Comparison of ENCODE assay signal across 1 cellular context in the genomic region with DNA sequence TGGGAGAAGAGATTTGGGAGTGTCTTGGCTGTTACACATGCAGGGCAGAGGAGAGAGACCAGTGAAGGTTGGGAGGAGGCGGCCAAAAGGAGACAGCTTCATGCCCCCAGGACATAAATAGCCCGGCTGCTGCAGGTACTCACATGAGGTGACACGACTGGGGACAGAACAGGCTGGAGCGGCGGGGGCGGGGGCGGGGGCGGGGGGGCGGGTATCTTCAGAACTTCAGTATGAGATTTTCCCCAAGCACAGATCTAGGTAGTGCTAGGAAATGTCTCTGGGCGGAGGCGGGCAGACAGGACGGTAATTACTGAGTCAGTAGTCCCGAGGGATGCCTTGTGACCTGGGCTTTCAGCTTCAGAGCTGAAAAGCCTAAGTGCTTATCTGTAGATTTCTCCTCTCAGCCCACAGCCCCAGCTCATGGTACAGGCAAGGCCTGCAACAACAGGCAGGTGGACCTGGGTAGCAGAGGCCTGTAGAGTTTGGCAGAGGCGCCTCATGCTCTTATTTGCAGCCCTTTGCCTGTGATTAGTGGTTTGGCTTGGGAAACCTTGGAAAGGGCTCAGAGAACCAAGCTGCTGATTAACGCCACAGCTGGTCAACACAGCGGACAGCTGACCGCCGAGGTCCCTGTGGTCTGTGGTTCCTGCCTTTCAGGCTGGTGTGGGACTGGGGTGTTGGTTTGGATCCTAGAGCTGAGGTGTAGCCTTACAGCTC.
TF ChIP-seq lines count a peak whose summit lies in the region.

No MANE protein-coding gene starts in this region.

TF ChIP-seq in HEK293, 187 proteins besides CTCF, POLR2A, EP300 and RAD21 (continued from another document):
- TF ChIP-seq, protein P1, sequence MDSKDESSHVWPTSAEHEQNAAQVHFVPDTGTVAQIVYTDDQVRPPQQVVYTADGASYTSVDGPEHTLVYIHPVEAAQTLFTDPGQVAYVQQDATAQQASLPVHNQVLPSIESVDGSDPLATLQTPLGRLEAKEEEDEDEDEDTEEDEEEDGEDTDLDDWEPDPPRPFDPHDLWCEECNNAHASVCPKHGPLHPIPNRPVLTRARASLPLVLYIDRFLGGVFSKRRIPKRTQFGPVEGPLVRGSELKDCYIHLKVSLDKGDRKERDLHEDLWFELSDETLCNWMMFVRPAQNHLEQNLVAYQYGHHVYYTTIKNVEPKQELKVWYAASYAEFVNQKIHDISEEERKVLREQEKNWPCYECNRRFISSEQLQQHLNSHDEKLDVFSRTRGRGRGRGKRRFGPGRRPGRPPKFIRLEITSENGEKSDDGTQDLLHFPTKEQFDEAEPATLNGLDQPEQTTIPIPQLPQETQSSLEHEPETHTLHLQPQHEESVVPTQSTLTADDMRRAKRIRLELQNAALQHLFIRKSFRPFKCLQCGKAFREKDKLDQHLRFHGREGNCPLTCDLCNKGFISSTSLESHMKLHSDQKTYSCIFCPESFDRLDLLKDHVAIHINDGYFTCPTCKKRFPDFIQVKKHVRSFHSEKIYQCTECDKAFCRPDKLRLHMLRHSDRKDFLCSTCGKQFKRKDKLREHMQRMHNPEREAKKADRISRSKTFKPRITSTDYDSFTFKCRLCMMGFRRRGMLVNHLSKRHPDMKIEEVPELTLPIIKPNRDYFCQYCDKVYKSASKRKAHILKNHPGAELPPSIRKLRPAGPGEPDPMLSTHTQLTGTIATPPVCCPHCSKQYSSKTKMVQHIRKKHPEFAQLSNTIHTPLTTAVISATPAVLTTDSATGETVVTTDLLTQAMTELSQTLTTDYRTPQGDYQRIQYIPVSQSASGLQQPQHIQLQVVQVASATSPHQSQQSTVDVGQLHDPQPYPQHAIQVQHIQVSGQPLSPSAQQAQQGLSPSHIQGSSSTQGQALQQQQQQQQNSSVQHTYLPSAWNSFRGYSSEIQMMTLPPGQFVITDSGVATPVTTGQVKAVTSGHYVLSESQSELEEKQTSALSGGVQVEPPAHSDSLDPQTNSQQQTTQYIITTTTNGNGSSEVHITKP (tag by site-specific recombination; IDR thresholded peaks at IDR 0.05), result peak; percentile 52
- TF ChIP-seq EGR2 (tag by site-specific recombination; IDR thresholded peaks at IDR 0.05; ENCODE audit: low read depth), result 0 out of 2 replicates have a peak, but pooled peaks have one; percentile 10
- TF ChIP-seq ZNF239 (tag by site-specific recombination; IDR thresholded peaks at IDR 0.05), result peak; percentile 79
- TF ChIP-seq, protein P2, sequence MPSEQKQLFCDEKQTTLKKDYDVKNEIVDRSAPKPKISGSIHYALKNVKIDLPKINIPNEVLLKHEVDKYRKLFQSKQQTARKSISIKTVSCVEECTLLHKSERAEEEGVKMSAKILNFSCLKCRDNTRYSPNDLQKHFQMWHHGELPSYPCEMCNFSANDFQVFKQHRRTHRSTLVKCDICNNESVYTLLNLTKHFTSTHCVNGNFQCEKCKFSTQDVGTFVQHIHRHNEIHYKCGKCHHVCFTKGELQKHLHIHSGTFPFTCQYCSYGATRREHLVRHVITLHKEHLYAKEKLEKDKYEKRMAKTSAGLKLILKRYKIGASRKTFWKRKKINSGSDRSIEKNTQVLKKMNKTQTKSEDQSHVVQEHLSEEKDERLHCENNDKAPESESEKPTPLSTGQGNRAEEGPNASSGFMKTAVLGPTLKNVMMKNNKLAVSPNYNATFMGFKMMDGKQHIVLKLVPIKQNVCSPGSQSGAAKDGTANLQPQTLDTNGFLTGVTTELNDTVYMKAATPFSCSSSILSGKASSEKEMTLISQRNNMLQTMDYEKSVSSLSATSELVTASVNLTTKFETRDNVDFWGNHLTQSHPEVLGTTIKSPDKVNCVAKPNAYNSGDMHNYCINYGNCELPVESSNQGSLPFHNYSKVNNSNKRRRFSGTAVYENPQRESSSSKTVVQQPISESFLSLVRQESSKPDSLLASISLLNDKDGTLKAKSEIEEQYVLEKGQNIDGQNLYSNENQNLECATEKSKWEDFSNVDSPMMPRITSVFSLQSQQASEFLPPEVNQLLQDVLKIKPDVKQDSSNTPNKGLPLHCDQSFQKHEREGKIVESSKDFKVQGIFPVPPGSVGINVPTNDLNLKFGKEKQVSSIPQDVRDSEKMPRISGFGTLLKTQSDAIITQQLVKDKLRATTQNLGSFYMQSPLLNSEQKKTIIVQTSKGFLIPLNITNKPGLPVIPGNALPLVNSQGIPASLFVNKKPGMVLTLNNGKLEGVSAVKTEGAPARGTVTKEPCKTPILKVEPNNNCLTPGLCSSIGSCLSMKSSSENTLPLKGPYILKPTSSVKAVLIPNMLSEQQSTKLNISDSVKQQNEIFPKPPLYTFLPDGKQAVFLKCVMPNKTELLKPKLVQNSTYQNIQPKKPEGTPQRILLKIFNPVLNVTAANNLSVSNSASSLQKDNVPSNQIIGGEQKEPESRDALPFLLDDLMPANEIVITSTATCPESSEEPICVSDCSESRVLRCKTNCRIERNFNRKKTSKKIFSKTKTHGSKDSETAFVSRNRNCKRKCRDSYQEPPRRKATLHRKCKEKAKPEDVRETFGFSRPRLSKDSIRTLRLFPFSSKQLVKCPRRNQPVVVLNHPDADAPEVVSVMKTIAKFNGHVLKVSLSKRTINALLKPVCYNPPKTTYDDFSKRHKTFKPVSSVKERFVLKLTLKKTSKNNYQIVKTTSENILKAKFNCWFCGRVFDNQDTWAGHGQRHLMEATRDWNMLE (tag by site-specific recombination; conservative IDR thresholded peaks at IDR 0.05; ENCODE audit: low read depth), result no peak
- no peak for TF ChIP-seq FEZF1 (tag by site-specific recombination; IDR thresholded peaks at IDR 0.05)
- no peak for TF ChIP-seq ZNF394 (tag by site-specific recombination; IDR thresholded peaks at IDR 0.05; ENCODE audit: borderline replicate concordance)
- TF ChIP-seq KLF7 (tag by site-specific recombination; IDR thresholded peaks at IDR 0.05; ENCODE audit: borderline replicate concordance), result no peak
- TF ChIP-seq ZNF677 (tag by site-specific recombination; IDR thresholded peaks at IDR 0.05), result no peak
- TF ChIP-seq SP7 (tag by site-specific recombination; IDR thresholded peaks at IDR 0.05), result peak; percentile 69
- TF ChIP-seq ZFHX2 (tag by site-specific recombination; conservative IDR thresholded peaks at IDR 0.05), result peak; percentile 32
- TF ChIP-seq, protein P3, sequence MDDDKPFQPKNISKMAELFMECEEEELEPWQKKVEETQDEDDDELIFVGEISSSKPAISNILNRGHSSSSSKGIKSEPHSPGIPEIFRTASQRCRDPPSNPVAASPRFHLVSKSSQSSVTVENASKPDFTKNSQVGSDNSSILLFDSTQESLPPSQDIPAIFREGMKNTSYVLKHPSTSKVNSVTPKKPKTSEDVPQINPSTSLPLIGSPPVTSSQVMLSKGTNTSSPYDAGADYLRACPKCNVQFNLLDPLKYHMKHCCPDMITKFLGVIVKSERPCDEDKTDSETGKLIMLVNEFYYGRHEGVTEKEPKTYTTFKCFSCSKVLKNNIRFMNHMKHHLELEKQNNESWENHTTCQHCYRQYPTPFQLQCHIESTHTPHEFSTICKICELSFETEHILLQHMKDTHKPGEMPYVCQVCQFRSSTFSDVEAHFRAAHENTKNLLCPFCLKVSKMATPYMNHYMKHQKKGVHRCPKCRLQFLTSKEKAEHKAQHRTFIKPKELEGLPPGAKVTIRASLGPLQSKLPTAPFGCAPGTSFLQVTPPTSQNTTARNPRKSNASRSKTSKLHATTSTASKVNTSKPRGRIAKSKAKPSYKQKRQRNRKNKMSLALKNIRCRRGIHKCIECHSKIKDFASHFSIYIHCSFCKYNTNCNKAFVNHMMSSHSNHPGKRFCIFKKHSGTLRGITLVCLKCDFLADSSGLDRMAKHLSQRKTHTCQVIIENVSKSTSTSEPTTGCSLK (tag by site-specific recombination; IDR thresholded peaks at IDR 0.05), result no peak
- TF ChIP-seq IKZF3 (tag by site-specific recombination; IDR thresholded peaks at IDR 0.05), result no peak
- TF ChIP-seq, protein P4, sequence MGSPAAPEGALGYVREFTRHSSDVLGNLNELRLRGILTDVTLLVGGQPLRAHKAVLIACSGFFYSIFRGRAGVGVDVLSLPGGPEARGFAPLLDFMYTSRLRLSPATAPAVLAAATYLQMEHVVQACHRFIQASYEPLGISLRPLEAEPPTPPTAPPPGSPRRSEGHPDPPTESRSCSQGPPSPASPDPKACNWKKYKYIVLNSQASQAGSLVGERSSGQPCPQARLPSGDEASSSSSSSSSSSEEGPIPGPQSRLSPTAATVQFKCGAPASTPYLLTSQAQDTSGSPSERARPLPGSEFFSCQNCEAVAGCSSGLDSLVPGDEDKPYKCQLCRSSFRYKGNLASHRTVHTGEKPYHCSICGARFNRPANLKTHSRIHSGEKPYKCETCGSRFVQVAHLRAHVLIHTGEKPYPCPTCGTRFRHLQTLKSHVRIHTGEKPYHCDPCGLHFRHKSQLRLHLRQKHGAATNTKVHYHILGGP (tag by site-specific recombination; IDR thresholded peaks at IDR 0.05), result no peak
- no peak for TF ChIP-seq ZNF433 (tag by site-specific recombination; IDR thresholded peaks at IDR 0.05; ENCODE audit: low read depth)
- TF ChIP-seq ZNF701 (tag by site-specific recombination; IDR thresholded peaks at IDR 0.05), result no peak
